7 cellular contexts compared by ENCODE assay signal in the genomic region with DNA sequence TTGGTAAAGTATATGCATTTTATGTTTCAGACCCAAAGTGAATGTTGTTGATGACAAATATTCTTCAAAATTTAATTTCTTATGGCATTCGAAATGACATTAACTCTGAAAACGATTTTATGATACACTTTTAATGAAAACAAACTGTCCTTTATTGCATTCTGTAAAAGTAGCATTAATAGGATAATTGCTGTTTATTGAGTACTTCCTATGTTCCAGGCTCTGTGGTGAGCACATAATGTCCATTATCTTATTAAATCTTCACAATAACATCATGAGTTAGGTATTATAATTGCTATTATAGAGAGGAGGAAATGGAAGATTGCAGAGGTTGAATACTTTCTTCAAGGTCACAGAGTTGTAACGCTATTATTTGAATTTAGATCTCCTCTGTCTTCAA.
"Had no signal": no experiment of that assay in that cellular context is flagged by ENCODE, and none has a peak within 500 bp of the region (broad histone marks: within the 10 kb centered on the region; RNA-seq: fewer than 3 reads in every experiment).

No MANE protein-coding gene starts in this region.

- H3K9ac ChIP-seq: KMS-11 had no signal

- DNase-seq: IMR-90, KBM-7, KG1 had no signal

- H3K4me2 ChIP-seq: KMS-11 had no signal

- H3K4me3 ChIP-seq: K562 had no signal

- ATAC-seq: HepG2, K562 had no signal

- H3K27ac ChIP-seq: HL-60, KMS-11 had no signal
